In the genomic region with DNA sequence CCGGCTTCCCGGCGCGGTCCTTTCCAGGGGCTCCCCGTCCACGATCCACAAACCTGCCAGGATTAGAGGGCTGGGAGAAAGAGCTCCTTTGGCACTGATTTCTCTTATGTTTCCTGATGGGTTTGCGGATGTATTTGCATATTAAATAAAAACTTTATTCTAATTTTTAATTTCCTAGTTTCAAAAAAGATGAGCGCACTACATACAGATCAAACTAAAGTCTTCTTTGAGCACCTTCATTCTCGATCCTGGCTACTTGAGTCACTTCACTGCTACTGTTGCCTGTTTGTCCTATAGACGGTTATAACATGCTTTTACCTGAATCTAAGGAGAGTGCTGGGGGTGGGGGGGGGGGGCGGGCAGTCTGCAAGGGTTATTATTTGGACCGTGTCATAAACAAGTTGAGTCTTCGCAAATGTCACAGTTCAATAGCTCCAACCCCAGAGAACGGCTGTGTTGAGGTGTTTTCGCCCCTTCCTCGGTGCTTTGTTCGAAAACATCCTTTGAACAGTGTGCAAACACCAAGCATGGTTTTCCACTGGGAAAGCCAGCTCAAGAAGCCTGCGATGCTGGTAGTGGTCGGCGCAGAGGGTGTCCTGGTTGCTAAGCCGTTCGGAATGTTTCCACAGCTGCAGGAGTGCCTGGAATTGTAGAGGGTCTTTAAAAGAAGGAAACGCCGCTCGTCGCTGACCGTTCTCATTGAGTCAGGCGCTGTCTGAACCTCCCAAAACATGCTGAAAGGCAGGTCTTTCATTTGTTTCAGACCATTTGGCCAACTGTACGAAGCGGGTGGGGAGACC, we compare ENCODE assay signal across 2 cellular contexts.
A peak's percentile ranks its signal among the peaks of the same experiment; 100 is the strongest.
TF ChIP-seq lines count a peak whose summit lies in the region.

No MANE protein-coding gene starts in this region.

TF ChIP-seq in A549, 52 proteins besides CTCF, POLR2A, EP300 and RAD21:
- TF ChIP-seq, protein P1, sequence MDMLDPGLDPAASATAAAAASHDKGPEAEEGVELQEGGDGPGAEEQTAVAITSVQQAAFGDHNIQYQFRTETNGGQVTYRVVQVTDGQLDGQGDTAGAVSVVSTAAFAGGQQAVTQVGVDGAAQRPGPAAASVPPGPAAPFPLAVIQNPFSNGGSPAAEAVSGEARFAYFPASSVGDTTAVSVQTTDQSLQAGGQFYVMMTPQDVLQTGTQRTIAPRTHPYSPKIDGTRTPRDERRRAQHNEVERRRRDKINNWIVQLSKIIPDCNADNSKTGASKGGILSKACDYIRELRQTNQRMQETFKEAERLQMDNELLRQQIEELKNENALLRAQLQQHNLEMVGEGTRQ (IDR thresholded peaks at IDR 0.05): no peak
- TF ChIP-seq FOSB (CRISPR knock-in tag; IDR thresholded peaks at IDR 0.05) (no peak), KDM1A (IDR thresholded peaks at IDR 0.05; ENCODE audit: low read depth) (no peak; the same call in 1 of the 2 replicates)

TF ChIP-seq in K562, 482 proteins besides CTCF, POLR2A, EP300 and RAD21:
- TF ChIP-seq E2F3 (CRISPR knock-in tag; IDR thresholded peaks at IDR 0.05) (no peak), SP1 (CRISPR knock-in tag; IDR thresholded peaks at IDR 0.05) (0 out of 2 replicates have a peak, but pooled peaks have one; percentile 19)
TF ChIP-seq in K562: peak in this region for 1.
